8 cellular contexts compared by ENCODE assay signal in the genomic region with DNA sequence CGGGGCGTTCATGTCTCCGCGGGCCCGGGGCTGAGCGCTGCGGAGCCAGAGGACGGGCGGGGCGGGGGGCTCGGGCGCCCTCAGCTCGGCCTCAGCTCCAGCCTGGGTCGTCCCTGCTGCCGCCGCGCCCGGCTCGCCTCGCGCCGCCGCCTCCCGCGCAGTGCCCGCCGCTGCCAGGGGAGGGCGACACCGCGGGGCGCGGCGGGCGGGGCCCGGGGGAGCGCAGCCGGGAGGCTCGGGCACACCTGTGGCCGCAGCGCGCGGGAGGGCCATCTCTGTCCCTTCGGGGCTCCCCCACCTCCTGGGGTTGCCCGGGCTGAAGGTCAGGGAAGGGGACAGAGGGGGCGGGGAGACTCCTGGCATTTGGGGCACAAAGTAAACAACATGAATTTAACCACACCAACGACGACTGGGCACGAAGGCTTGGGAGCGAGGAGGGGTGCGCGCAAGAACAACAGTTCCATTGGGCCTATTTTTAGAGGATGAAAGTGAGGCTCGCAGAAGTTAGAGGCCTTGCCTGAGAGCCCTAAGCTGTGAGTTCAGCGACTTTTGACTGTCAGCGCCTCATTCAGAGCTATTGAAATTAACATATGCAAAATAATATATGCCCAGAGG. TPM values are rescaled to one million over a fixed set of nuclear protein-coding genes. Genes with fewer than 3 reads are reported as not detected.
DNase-seq lines count a peak whose midpoint lies in the region; ATAC-seq, FAIRE-seq and TF ChIP-seq lines count a peak whose summit lies in the region.

Gene FAM131C (minus strand): TSS at position 162 of the 615 bp plus-strand sequence. CDS start 209 bp downstream, outside the sequence.

- 2 to 9% methylated on average over 11 to 33 of the region's 54 CpGs for WGBS in body of pancreas, 2 donors

- H3K4me1 ChIP-seq in body of pancreas (peaks cover 33% of the 10 kb centered on the region), kidney (ENCODE audit: control insufficient read depth in 1 of 2, insufficient read depth in 1 of 2, low read depth in 1 of 2, low read length in 2 of 2) (peaks cover 10 to 13% of the 10 kb centered on the region in 2 donors)

- H3K36me3 Mint-ChIP-seq in T-helper 1 cell treated with Interleukin-12 subunit alpha and Interleukin-12 subunit beta and Interleukin-4 antibody, amounts not matched to agents 30 μg/mL and 1 μg/mL, for 36 hours (ENCODE audit: low read depth), result no peaks in the 10 kb centered on the region

- no peaks in the 10 kb centered on the region for H3K9me3 Mint-ChIP-seq in T-helper 1 cell treated with Interleukin-12 subunit alpha and Interleukin-12 subunit beta and Interleukin-4 antibody, amounts not matched to agents 30 μg/mL and 1 μg/mL, for 36 hours

- H3K27me3 Mint-ChIP-seq in T-helper 1 cell treated with Interleukin-12 subunit alpha and Interleukin-12 subunit beta and Interleukin-4 antibody, amounts not matched to agents 30 μg/mL and 1 μg/mL, for 36 hours (ENCODE audit: low read depth), result peaks cover 26% of the 10 kb centered on the region

- H3K4me3 Mint-ChIP-seq in T-helper 1 cell treated with Interleukin-12 subunit alpha and Interleukin-12 subunit beta and Interleukin-4 antibody, amounts not matched to agents 30 μg/mL and 1 μg/mL, for 36 hours, result peak within 1 kb of the TSS; percentile 56

- peak; percentile 78 for ATAC-seq in body of pancreas
- no peak for ATAC-seq in GM19395 (IDR thresholded peaks at IDR 0.05; ENCODE audit: unreplicated experiment)
- ATAC-seq in GM18511 (IDR thresholded peaks at IDR 0.05; ENCODE audit: unreplicated experiment), result no peak

- peak within 1 kb of the TSS; percentile 37 for H3K27ac Mint-ChIP-seq in T-helper 1 cell treated with Interleukin-12 subunit alpha and Interleukin-12 subunit beta and Interleukin-4 antibody, amounts not matched to agents 30 μg/mL and 1 μg/mL, for 36 hours

- H3K27ac ChIP-seq in body of pancreas (no peak within 1 kb of the TSS), kidney (ENCODE audit: low read depth in 2 of 2, low read length in 2 of 2) (no peak within 1 kb of the TSS)

- peak; percentile 76 for DNase-seq in AG08395 (ENCODE audit: low spot score)
- peak; percentile 97 for DNase-seq in H7
- DNase-seq in body of pancreas, result peak in 3 of 4 donors; percentile 45 to 56 (median 55)
- DNase-seq in kidney, result no peak
- peak; percentile 5 for DNase-seq in stimulated activated CD8-positive, alpha-beta memory T cell treated with anti-CD3 and anti-CD28 coated beads, Interleukin-12 subunit alpha, Interleukin-12 subunit beta, amount 100 ng/mL, for 4 hours (ENCODE audit: low read depth)

- H3K27me3 ChIP-seq in H7 (ENCODE audit: control insufficient read depth, insufficient read depth, low read length), result peaks cover 35% of the 10 kb centered on the region
- no peaks in the 10 kb centered on the region for H3K27me3 ChIP-seq in body of pancreas

- peak in 4 of 7 experiments; percentile 68 to 88 (median 80) for TF ChIP-seq CTCF in body of pancreas (IDR thresholded peaks at IDR 0.05)
- TF ChIP-seq CTCF in kidney (IDR thresholded peaks at IDR 0.05; ENCODE audit: borderline replicate concordance, extremely low read depth, insufficient read depth), result peak; percentile 62

- H3K4me1 Mint-ChIP-seq in T-helper 1 cell treated with Interleukin-12 subunit alpha and Interleukin-12 subunit beta and Interleukin-4 antibody, amounts not matched to agents 30 μg/mL and 1 μg/mL, for 36 hours (ENCODE audit: low read depth), result peaks cover 17% of the 10 kb centered on the region

- H3K9ac ChIP-seq in kidney (ENCODE audit: low read length in 2 of 2), result peak within 1 kb of the TSS; percentile 49 to 66

- H3K9me3 ChIP-seq in body of pancreas, result no peaks in the 10 kb centered on the region
- no peaks in the 10 kb centered on the region for H3K9me3 ChIP-seq in kidney (ENCODE audit: control insufficient read depth in 1 of 2, low read length in 2 of 2)

- no peak for FAIRE-seq in kidney (lab: Jason Lieb, UNC)

- no peak for TF ChIP-seq POLR2A in body of pancreas (IDR thresholded peaks at IDR 0.05)

- intact Hi-C loops in body of pancreas (cut with DNase I) (loop anchor here (10.0 kb wide), 1 partner anchor 281 kb away; the partner anchor contains the start of gene FBXO42), kidney (cut with DNase I) (no loop called here)

- H3K4me3 ChIP-seq in H7 (ENCODE audit: insufficient read depth, low read depth, low read length) (peak within 1 kb of the TSS; percentile 49), body of pancreas (no peak within 1 kb of the TSS), kidney (ENCODE audit: low read length in 2 of 2) (peak within 1 kb of the TSS in 1 of 2 donors; percentile 52)

- H3K36me3 ChIP-seq in H7 (replicated peaks; ENCODE audit: control insufficient read depth, insufficient read depth, low read length) (no peaks in the 10 kb centered on the region), body of pancreas (replicated peaks in 1 of 2; ENCODE audit: insufficient read depth in 1 of 2, low read depth in 2 of 2) (no peaks in the 10 kb centered on the region), kidney (ENCODE audit: control insufficient read depth in 1 of 2, insufficient read depth in 2 of 2, low read length in 2 of 2) (no peaks in the 10 kb centered on the region)

RNA-seq across cellular contexts. Expression of gene FAM131C, which starts in this region (rescaled TPM):
- total RNA-seq in H7 (2014; rRNA removed; shearing (Covaris generic)), result 0.26 and 0.45 TPM in 2 replicates
- total RNA-seq in body of pancreas (1 to 10 TPM in 1 of 2 donors, not detected in 1; 4.2 TPM), kidney (5.0 TPM)
- polyA plus RNA-seq in kidney (ENCODE audit: insufficient read depth, low read depth, low replicate concordance), result 12.0 TPM

Comparison
In these comparisons a context has a peak if more than half of its experiments do, and no peak if none do; other contexts are left out.
1. Peak in DNase-seq and H3K4me3 ChIP-seq in H7; RNA of the gene not detected or under 1 TPM.